Comparison of ENCODE assay signal across 8 cellular contexts in the genomic region with DNA sequence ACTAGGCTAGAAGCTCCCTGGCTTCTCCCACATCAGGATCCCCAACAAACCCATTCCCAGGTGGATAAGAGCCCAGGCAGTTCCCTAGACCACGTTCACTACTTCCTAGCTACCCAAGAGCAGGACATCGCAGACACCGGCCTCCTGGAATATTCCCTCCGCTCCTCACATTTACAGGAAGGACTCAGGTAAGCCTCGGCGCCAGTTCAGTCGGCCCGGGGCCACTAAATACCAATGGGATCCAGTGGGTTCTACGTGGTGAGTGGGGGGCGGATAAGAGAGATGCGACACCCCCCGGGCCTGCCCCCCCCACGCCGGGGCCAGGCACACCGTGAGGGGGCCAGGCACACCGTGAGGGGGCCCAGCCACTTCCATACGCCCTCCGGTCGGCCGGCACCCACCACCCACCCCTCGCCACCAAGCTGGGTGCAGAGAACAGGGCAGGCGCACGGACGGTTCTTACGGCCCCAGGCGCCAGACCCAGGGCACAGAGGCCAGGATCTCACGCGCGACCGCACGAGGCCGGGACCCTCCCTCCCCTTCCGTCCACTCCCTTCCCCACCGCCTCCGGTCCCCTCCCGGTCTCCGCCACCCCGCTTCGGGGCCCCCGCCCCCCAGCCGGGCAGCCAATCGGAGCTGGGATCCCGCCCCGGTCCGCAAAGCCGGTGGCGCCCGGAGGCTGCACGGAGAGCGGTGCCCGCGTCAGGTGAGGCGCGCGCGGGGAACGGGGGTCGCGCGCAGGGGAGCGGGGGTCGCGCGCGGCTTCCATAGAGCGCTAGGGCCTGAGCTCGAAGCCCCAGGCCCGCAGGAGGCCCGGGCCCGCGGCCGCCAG. TPM values are rescaled to one million over a fixed set of nuclear protein-coding genes. Genes with fewer than 3 reads are reported as not detected.
DNase-seq lines count a peak whose midpoint lies in the region; ATAC-seq, FAIRE-seq and TF ChIP-seq lines count a peak whose summit lies in the region.

A gene with protein sequence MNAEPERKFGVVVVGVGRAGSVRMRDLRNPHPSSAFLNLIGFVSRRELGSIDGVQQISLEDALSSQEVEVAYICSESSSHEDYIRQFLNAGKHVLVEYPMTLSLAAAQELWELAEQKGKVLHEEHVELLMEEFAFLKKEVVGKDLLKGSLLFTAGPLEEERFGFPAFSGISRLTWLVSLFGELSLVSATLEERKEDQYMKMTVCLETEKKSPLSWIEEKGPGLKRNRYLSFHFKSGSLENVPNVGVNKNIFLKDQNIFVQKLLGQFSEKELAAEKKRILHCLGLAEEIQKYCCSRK (plus strand): TSS at position 652 of the 832 bp plus-strand sequence. CDS start 12,479 bp downstream, outside the sequence.

- TF ChIP-seq CTCF in prostate gland (IDR thresholded peaks at IDR 0.05): no peak

- peak within 1 kb of the TSS; percentile 91 for H3K4me3 ChIP-seq in adipocyte (ENCODE audit: low read length)
- H3K4me3 ChIP-seq in prostate gland: peak within 1 kb of the TSS; percentile 73 to 74
- peak within 1 kb of the TSS; percentile 96 for H3K4me3 ChIP-seq in urinary bladder (ENCODE audit: low read depth, low read length)

- H3K27me3 ChIP-seq in adipocyte (replicated peaks; ENCODE audit: control insufficient read depth, insufficient read depth, low read length) (no peaks in the 10 kb centered on the region), prostate gland (replicated peaks; ENCODE audit: insufficient read depth) (no peaks in the 10 kb centered on the region)

- peak within 1 kb of the TSS; percentile 71 to 78 for H3K27ac ChIP-seq in prostate gland
- H3K27ac ChIP-seq in urinary bladder (ENCODE audit: low read depth): peak within 1 kb of the TSS; percentile 73

- WGBS in prostate gland: under 1% methylated on average over 37 of the region's 72 CpGs
- WGBS in urinary bladder: 4% methylated on average over 72 of the region's 72 CpGs

- FAIRE-seq in GM19239 (lab: Jason Lieb, UNC): no peak

- H3K36me3 ChIP-seq in adipocyte (ENCODE audit: control insufficient read depth, insufficient read depth, low read length, severe bottlenecking) (no peaks in the 10 kb centered on the region), prostate gland (no peaks in the 10 kb centered on the region), urinary bladder (ENCODE audit: insufficient read depth) (no peaks in the 10 kb centered on the region)

- H3K4me1 ChIP-seq in adipocyte (ENCODE audit: control insufficient read depth, insufficient read depth, low read length): peaks cover 26% of the 10 kb centered on the region
- H3K4me1 ChIP-seq in prostate gland (replicated peaks): no peaks in the 10 kb centered on the region
- H3K4me1 ChIP-seq in urinary bladder (ENCODE audit: insufficient read depth): no peaks in the 10 kb centered on the region

- intact Hi-C loops in left cardiac atrium (cut with DNase I): no loop called here
- intact Hi-C loops in prostate gland (cut with DNase I): no loop called here

- DNase-seq in CD1c-positive myeloid dendritic cell (ENCODE audit: extremely low spot score) (peak; percentile 75), GM19239 (ENCODE audit: insufficient read length, low spot score) (peak; percentile 65), T follicular helper cell (ENCODE audit: low read depth) (peak; percentile 55), adipocyte (ENCODE audit: low read depth) (peak; percentile 80), left cardiac atrium (peak; percentile 74), prostate gland (ENCODE audit: low spot score) (peak; percentile 65)

- peak within 1 kb of the TSS; percentile 92 for H3K9ac ChIP-seq in adipocyte (ENCODE audit: low read length)

- H3K9me3 ChIP-seq in adipocyte (ENCODE audit: control insufficient read depth, low read length) (no peaks in the 10 kb centered on the region), prostate gland (no peaks in the 10 kb centered on the region)

- peak; percentile 73 for ATAC-seq in HG03439 (IDR thresholded peaks at IDR 0.05; ENCODE audit: unreplicated experiment)
- ATAC-seq in left cardiac atrium: peak; percentile 91 to 94

- TF ChIP-seq POLR2A in prostate gland (IDR thresholded peaks at IDR 0.05): peak; percentile 50

RNA-seq across cellular contexts. Expression of the gene that starts here (rescaled TPM):
- total RNA-seq in left cardiac atrium (10 to 100 TPM; 47.2 to 51.9 TPM), prostate gland (10 to 100 TPM; 30.2 to 39.7 TPM), urinary bladder (16.2 TPM)
- polyA plus RNA-seq in urinary bladder: 60.2 TPM

Comparison
In these comparisons a context has a peak if more than half of its experiments do, and no peak if none do; other contexts are left out.
1. Peak in every context shown above with its lines: DNase-seq, ATAC-seq, H3K4me3 ChIP-seq and H3K27ac ChIP-seq.